ENCODE assay signal across 25 cellular contexts in the genomic region with DNA sequence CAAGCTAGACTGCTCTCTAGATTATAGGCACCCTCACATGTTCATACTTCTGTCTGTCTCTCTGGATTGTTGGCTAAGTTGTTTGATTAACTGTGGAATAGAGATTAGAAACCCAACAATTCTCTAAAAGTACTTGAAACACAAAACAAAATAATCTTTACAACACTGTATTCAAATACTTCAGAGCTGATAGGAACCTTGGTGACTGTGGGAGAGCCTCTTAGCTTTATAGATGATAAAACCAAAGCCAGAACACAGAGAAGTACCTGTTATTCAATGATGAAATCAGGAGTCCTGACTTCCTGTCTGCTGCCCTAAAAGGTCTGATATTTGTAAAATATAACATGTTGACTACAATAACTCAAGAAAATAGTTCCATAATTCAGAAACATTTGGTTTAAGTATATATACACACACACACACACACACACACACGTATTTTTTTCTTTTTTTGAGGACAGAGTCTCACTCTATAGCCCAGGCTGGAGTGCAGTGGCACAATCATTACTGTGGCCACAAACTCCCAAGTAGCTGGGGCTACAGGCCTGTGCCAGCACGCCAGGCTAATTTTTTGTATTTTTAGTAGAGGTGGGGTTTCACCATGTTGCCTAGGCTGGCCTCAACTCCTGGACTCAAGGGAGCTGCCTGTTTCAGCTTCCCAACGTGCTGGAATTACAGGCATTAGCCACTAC.
"Had no signal": no experiment of that assay in that cellular context is flagged by ENCODE, and none has a peak within 500 bp of the region (broad histone marks: within the 10 kb centered on the region; RNA-seq: fewer than 3 reads in every experiment).

No MANE protein-coding gene starts in this region.

- ATAC-seq: foreskin keratinocyte, gastroesophageal sphincter, heart left ventricle, left colon, left lobe of liver, left ventricle myocardium superior, mucosa of descending colon had no signal

- H3K4me1 ChIP-seq: esophagus muscularis mucosa, foreskin keratinocyte, gastroesophageal sphincter, heart left ventricle had no signal

- H3K27ac Mint-ChIP-seq: immature natural killer cell, mesothelial cell of epicardium, naive B cell had no signal

- H3K4me3 Mint-ChIP-seq: immature natural killer cell, mesothelial cell of epicardium, naive B cell had no signal

- H3K9me3 ChIP-seq: esophagus muscularis mucosa, gastroesophageal sphincter, heart left ventricle, mucosa of descending colon had no signal

- H3K4me2 ChIP-seq: hepatocyte had no signal

- H3K4me1 Mint-ChIP-seq: immature natural killer cell, mesothelial cell of epicardium, naive B cell had no signal

- H3K36me3 Mint-ChIP-seq: immature natural killer cell, mesothelial cell of epicardium, naive B cell had no signal

- H3K36me3 ChIP-seq: esophagus muscularis mucosa, gastroesophageal sphincter, heart left ventricle had no signal

- FAIRE-seq: colon, endothelial cell of umbilical vein, frontal cortex, kidney had no signal

- H3K4me3 ChIP-seq: coronary artery, dorsolateral prefrontal cortex, esophagus muscularis mucosa, gastroesophageal sphincter, heart left ventricle, hepatocyte, mucosa of descending colon had no signal

- H3K27me3 Mint-ChIP-seq: naive B cell had no signal

- H2AFZ ChIP-seq: hepatocyte had no signal

- DNase-seq: dermis blood vessel endothelial cell; dorsolateral prefrontal cortex; effector CD4-positive, alpha-beta T cell; effector memory CD4-positive, alpha-beta T cell; foreskin keratinocyte; heart left ventricle; hypothalamus; immature natural killer cell; islet precursor cell; kidney; kidney glomerular epithelial cell; left colon; left ventricle myocardium superior; mesenchymal stem cell; mucosa of descending colon; naive B cell had no signal

- H3K27me3 ChIP-seq: dorsolateral prefrontal cortex, esophagus muscularis mucosa, foreskin keratinocyte, gastroesophageal sphincter, heart left ventricle, hepatocyte had no signal

- H3K79me2 ChIP-seq: hepatocyte had no signal

- H3K27ac ChIP-seq: coronary artery, dorsolateral prefrontal cortex, esophagus muscularis mucosa, foreskin keratinocyte, gastroesophageal sphincter, heart left ventricle, hepatocyte had no signal
